Comparison of ENCODE assay signal across 10 cellular contexts in the genomic region with DNA sequence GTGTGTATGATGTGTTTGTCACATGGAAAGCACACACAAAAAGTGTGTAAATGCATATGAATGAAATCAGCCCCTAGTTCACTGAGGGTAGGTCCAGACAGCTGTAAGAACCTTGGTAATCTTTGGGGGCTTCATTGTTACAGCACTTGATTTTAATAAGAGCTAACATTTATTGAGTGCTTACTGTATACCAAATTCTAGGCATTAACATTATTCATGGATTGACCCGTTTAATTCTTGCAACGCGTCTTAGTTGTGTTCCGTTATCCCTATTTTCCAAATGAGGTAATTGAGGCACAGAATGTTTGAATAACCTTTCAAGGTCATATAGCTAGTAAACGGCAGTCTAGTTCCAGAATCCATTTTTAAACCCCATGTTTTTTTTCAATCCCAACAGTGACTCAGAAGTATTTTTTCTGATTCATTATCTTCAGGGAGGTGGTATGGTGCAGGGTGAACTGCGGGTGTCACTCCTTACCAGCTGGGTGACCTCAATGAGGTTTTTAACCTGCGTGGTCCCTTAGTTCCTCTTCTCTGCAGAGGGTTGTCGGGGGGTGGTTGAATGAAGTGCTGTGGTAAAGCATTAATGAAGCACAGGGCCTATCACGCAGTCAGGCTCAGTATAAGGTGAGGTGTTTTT. TPM values are rescaled to one million over a fixed set of nuclear protein-coding genes. Genes with fewer than 3 reads are reported as not detected.
A peak's percentile ranks its signal among the peaks of the same experiment; 100 is the strongest.
DNase-seq lines count a peak whose midpoint lies in the region; ATAC-seq, FAIRE-seq and TF ChIP-seq lines count a peak whose summit lies in the region.
"Had no signal": no experiment of that assay in that cellular context is flagged by ENCODE, and none has a peak within 500 bp of the region (broad histone marks: within the 10 kb centered on the region; RNA-seq: fewer than 3 reads in every experiment).

No MANE protein-coding gene starts in this region.

- H2BK5ac ChIP-seq in H1 (ENCODE audit: low read depth, low read length): no peak overlapping the region

- H3K27me3 Mint-ChIP-seq in activated B cell treated with CpG ODN at 0.5 μM for 24 hours: no peaks in the 10 kb centered on the region

- peak overlapping the region; percentile 73 for H3K27ac Mint-ChIP-seq in activated B cell treated with CpG ODN at 0.5 μM for 24 hours

- no peak overlapping the region for H4K91ac ChIP-seq in H1 (replicated peaks; ENCODE audit: insufficient read length, low read length)

- no peak overlapping the region for H3K9ac ChIP-seq in BLaER1
- no peak overlapping the region for H3K9ac ChIP-seq in H1 (replicated peaks in 1 of 4; ENCODE audit: extremely low read depth in 1 of 4, low read depth in 3 of 4, low read length in 3 of 4)

- no peak for FAIRE-seq in H1 (lab: Jason Lieb, UNC)

- H3K18ac ChIP-seq in H1 (ENCODE audit: extremely low read depth, low read length): no peak overlapping the region

- no peak overlapping the region for H3K23ac ChIP-seq in H1 (ENCODE audit: insufficient read length)

- H3K56ac ChIP-seq in H1 (replicated peaks; ENCODE audit: insufficient read length, low read depth, low read length): no peak overlapping the region

- H3K4ac ChIP-seq in H1 (replicated peaks; ENCODE audit: insufficient read length, low read depth, low read length): no peak overlapping the region

- H3K4me3 Mint-ChIP-seq in activated B cell treated with CpG ODN at 0.5 μM for 24 hours: no peak overlapping the region

- peak; percentile 34 to 38 for TF ChIP-seq RAD21 in H1 (IDR thresholded peaks at IDR 0.05 in 1 of 2, conservative IDR thresholded peaks at IDR 0.05 in 1 of 2; ENCODE audit: low read depth in 2 of 2, low read length in 2 of 2)

- POLR2A ChIA-PET in activated B cell treated with CpG ODN at 0.5 μM for 24 hours (lab: Charles Lee) (interaction anchor here (0.6 to 2.7 kb wide), 5 partner anchors 9 to 46 kb away, joined by 3 to 22 read pairs (median 10); a partner anchor contains a TSS), H1 (lab: Charles Lee; ENCODE audit: partially characterized antibody) (no interaction called here)

- no peak overlapping the region for H2BK20ac ChIP-seq in H1 (ENCODE audit: low read length)

- no peak overlapping the region for H3K4me3 ChIP-seq in BLaER1
- no peak overlapping the region for H3K4me3 ChIP-seq in H1 (ENCODE audit: extremely low read depth in 1 of 4, insufficient read depth in 2 of 4, low read depth in 3 of 4, low read length in 4 of 4)
- H3K4me3 ChIP-seq in psoas muscle: no peak overlapping the region
- H3K4me3 ChIP-seq: stomach had no signal

- no peak overlapping the region for H2AFZ ChIP-seq in H1 (ENCODE audit: low read length)

- peaks cover 85% of the 10 kb centered on the region for H3K4me1 Mint-ChIP-seq in activated B cell treated with CpG ODN at 0.5 μM for 24 hours

- no peak for TF ChIP-seq EP300 in H1 (IDR thresholded peaks at IDR 0.05; ENCODE audit: borderline replicate concordance in 1 of 2, low read depth in 2 of 2, low read length in 2 of 2)

- DNase-seq in activated B cell treated with CpG ODN at 0.5 μM for 24 hours (no peak), H1 (ENCODE audit: low read depth in 1 of 2, low spot score in 2 of 2) (no peak), psoas muscle (no peak), NCI-H1092 treated with DMSO at 0.1 percent for 48 hours (lab: John Stamatoyannopoulos, UW) (no peak)
- DNase-seq: cortex of kidney, stomach had no signal

- peaks cover 58% of the 10 kb centered on the region for H3K4me1 ChIP-seq in BLaER1
- H3K4me1 ChIP-seq in H1 (replicated peaks in 1 of 4; ENCODE audit: control insufficient read depth in 3 of 4, insufficient read depth in 4 of 4, low read length in 3 of 4): peaks cover 0 to 2% (median 0%) of the 10 kb centered on the region in 4 experiments; a peak in 1 of 7 replicates
- H3K4me1 ChIP-seq in psoas muscle: no peaks in the 10 kb centered on the region

- no peaks in the 10 kb centered on the region for H3K9me3 Mint-ChIP-seq in activated B cell treated with CpG ODN at 0.5 μM for 24 hours

- no peak overlapping the region for H4K8ac ChIP-seq in H1 (ENCODE audit: extremely low read depth, insufficient read depth, low read length)

- no peak overlapping the region for H2BK12ac ChIP-seq in H1 (ENCODE audit: low read depth, low read length)

- intact Hi-C loops in activated B cell treated with CpG ODN at 0.5 μM for 24 hours (cut with micrococcal nuclease) (loop anchor here (1.0 to 2.0 kb wide), 3 partner anchors 11 to 200 kb away; a partner anchor contains a TSS), psoas muscle (cut with DNase I) (no loop called here)

- H3K9me3 ChIP-seq in BLaER1: no peaks in the 10 kb centered on the region
- H3K9me3 ChIP-seq in H1 (ENCODE audit: insufficient read depth in 2 of 2, low read depth in 1 of 2, low read length in 1 of 2): no peaks in the 10 kb centered on the region
- H3K9me3 ChIP-seq in psoas muscle: no peaks in the 10 kb centered on the region
- H3K9me3 ChIP-seq: stomach had no signal

- peaks cover 42% of the 10 kb centered on the region for H3K36me3 Mint-ChIP-seq in activated B cell treated with CpG ODN at 0.5 μM for 24 hours (ENCODE audit: low read depth)

- H4K20me1 ChIP-seq in BLaER1: peaks cover 72% of the 10 kb centered on the region
- peaks cover 0 to 3% of the 10 kb centered on the region in 2 experiments for H4K20me1 ChIP-seq in H1 (replicated peaks in 1 of 2; ENCODE audit: control insufficient read depth in 1 of 2, insufficient read depth in 2 of 2, low read length in 2 of 2)

- CTCF ChIA-PET in activated B cell treated with CpG ODN at 0.5 μM for 24 hours (lab: Charles Lee): interaction anchor here (0.5 to 2.5 kb wide), 3 partner anchors 10 to 73 kb away, joined by 3 to 13 read pairs (median 4); no protein-coding TSS in a partner anchor
- CTCF ChIA-PET in H1 (lab: Charles Lee; ENCODE audit: partially characterized antibody): interaction anchor here (0.9 to 2.4 kb wide), 4 partner anchors 9 to 85 kb away, joined by 3 to 11 read pairs (median 6); no protein-coding TSS in a partner anchor

- H3K27me3 ChIP-seq in BLaER1: no peaks in the 10 kb centered on the region
- no peaks in the 10 kb centered on the region for H3K27me3 ChIP-seq in H1 (replicated peaks in 1 of 4; ENCODE audit: control insufficient read depth in 3 of 4, extremely low read depth in 1 of 4, insufficient read depth in 3 of 4, low read length in 3 of 4)
- H3K27me3 ChIP-seq in psoas muscle (ENCODE audit: insufficient read depth in 3 of 3, low read length in 2 of 3): no peaks in the 10 kb centered on the region
- H3K27me3 ChIP-seq: stomach had no signal

- ATAC-seq in HG03175 (IDR thresholded peaks at IDR 0.05; ENCODE audit: unreplicated experiment): peak; percentile 76
- peak; percentile 99 for ATAC-seq in activated B cell treated with CpG ODN at 0.5 μM for 24 hours (ENCODE audit: low read depth)
- ATAC-seq in psoas muscle: no peak
- ATAC-seq in HG03469 (IDR thresholded peaks at IDR 0.05; ENCODE audit: unreplicated experiment): no peak
- ATAC-seq in HG03439 (IDR thresholded peaks at IDR 0.05; ENCODE audit: unreplicated experiment): no peak

- H3K23me2 ChIP-seq in H1 (ENCODE audit: low read depth, low read length): no peaks in the 10 kb centered on the region

- H4K5ac ChIP-seq in H1 (ENCODE audit: insufficient read length, low read depth, low read length): no peak overlapping the region

- H3K79me1 ChIP-seq in H1 (ENCODE audit: low read depth, low read length): peaks cover 6% of the 10 kb centered on the region

- H3K79me2 ChIP-seq in H1 (ENCODE audit: control insufficient read depth in 1 of 2, insufficient read depth in 2 of 2, low read length in 2 of 2): peaks cover 0 to 74% of the 10 kb centered on the region in 2 experiments; a peak in 2 of 4 replicates

- no peak for TF ChIP-seq POLR2A in H1 (IDR thresholded peaks at IDR 0.05; ENCODE audit: control extremely low read depth in 1 of 2, low read depth in 2 of 2, low read length in 2 of 2)

- no peak overlapping the region for H2BK120ac ChIP-seq in H1 (replicated peaks; ENCODE audit: low read depth, low read length)

- H3K4me2 ChIP-seq in BLaER1 (peak overlapping the region; percentile 27), H1 (ENCODE audit: insufficient read depth in 1 of 2, low read depth in 2 of 2, low read length in 2 of 2) (no peak overlapping the region)

- H3K14ac ChIP-seq in H1 (ENCODE audit: insufficient read length): no peak overlapping the region

- H3K27ac ChIP-seq in BLaER1 (no peak overlapping the region), H1 (ENCODE audit: low read depth, low read length) (no peak overlapping the region), psoas muscle (no peak overlapping the region)

- H3K36me3 ChIP-seq in BLaER1 (peaks cover 34% of the 10 kb centered on the region; the same call in 1 of the 2 replicates), H1 (ENCODE audit: control insufficient read depth in 2 of 4, insufficient read depth in 4 of 4, low read length in 3 of 4) (no peaks in the 10 kb centered on the region; a peak in 1 of 8 replicates), psoas muscle (ENCODE audit: insufficient read depth in 1 of 2, low read depth in 1 of 2) (no peaks in the 10 kb centered on the region)
- H3K36me3 ChIP-seq: stomach had no signal

- WGBS in H1 (ENCODE audit: extremely low coverage in 1 of 2, insufficient coverage in 1 of 2, insufficient read length in 1 of 2, insufficient replicate concordance in 2 of 2, low coverage in 1 of 2, low lambda C conversion rate in 2 of 2, missing lambda C conversion rate in 1 of 2), 2 experiments: 76% methylated on average over 9 of the region's 9 CpGs; no CpG with 5 or more reads in 1 of the 2 experiments
- 86 to 91% (median 90%) methylated on average over 9 of the region's 9 CpGs for WGBS in psoas muscle, 3 donors

- TF ChIP-seq CTCF in activated B cell treated with CpG ODN at 0.5 μM for 24 hours (IDR thresholded peaks at IDR 0.05) (no peak), H1 (IDR thresholded peaks at IDR 0.05; ENCODE audit: control extremely low read depth in 1 of 3, insufficient read depth in 1 of 3, low read depth in 1 of 3, low read length in 3 of 3) (peak in 1 of 3 experiments; percentile 14; a peak in 1 of 4 replicates), psoas muscle (IDR thresholded peaks at IDR 0.05) (no peak)

- no peak overlapping the region for H2AK5ac ChIP-seq in H1 (ENCODE audit: low read depth, low read length)

- no peak overlapping the region for H2BK15ac ChIP-seq in H1 (ENCODE audit: low read length)

RNA-seq across cellular contexts. Expression of a gene that starts 14.2 kb away (rescaled TPM):
- total RNA-seq in activated B cell treated with CpG ODN at 0.5 μM for 24 hours: 93.1 and 94.4 TPM in 2 replicates
- total RNA-seq in H1 (2021; fragmentation: NEBNext Ultra II Directional; extraction: Animal tissue kit (Norgen Biotek cat#: 25700)): 47.0 and 47.8 TPM in 2 replicates
- 6.1 and 9.5 TPM in 2 replicates for polyA plus RNA-seq in H1 (2011; rRNA removed)
- polyA plus RNA-seq in H1 (2011; cell fraction: cytosol; rRNA removed): 17.9 TPM
- 5.9 TPM for polyA plus RNA-seq in H1 (2011; cell fraction: nucleus; rRNA removed)
- 19.4 to 42.9 TPM (median 25.0 TPM) in 4 replicates for polyA plus RNA-seq in H1 (2012, experiment 1 of 2)
- polyA plus RNA-seq in H1 (2012, experiment 2 of 2): 1.6 TPM
- polyA plus RNA-seq in H1 (2013, experiment 1 of 2): 41.2 TPM
- 43.0 TPM for polyA plus RNA-seq in H1 (2013, experiment 2 of 2)
- polyA minus RNA-seq in H1 (2011; rRNA and poly(A)+ RNA removed): 18.6 and 26.4 TPM in 2 replicates
- 83.0 TPM for polyA minus RNA-seq in H1 (2011; cell fraction: cytosol; rRNA and poly(A)+ RNA removed)
- 11.2 TPM for polyA minus RNA-seq in H1 (2011; cell fraction: nucleus; rRNA and poly(A)+ RNA removed)
- 10 to 100 TPM in 1 of 4 donors, 1 to 10 TPM in 3; 5.4 to 18.1 (median 8.4) TPM for total RNA-seq in psoas muscle
- 1 to 10 TPM; 2.5 to 5.0 (median 4.6) TPM for polyA plus RNA-seq in psoas muscle

RNA-seq across cellular contexts. Expression of a gene that starts 46.3 kb away (rescaled TPM):
- total RNA-seq in activated B cell treated with CpG ODN at 0.5 μM for 24 hours (70.8 and 74.9 TPM in 2 replicates), psoas muscle (100 to 1,000 TPM in 3 of 4 donors, 10 to 100 TPM in 1; 97.0 to 169 (median 132) TPM)
- 143 and 160 TPM in 2 replicates for total RNA-seq in H1 (2021; fragmentation: NEBNext Ultra II Directional; extraction: Animal tissue kit (Norgen Biotek cat#: 25700))
- polyA plus RNA-seq in H1 (2011; rRNA removed) (64.2 and 115 TPM in 2 replicates), psoas muscle (100 to 1,000 TPM in 2 of 3 donors, 10 to 100 TPM in 1; 33.1 to 186 (median 108) TPM)
- polyA plus RNA-seq in H1 (2011; cell fraction: cytosol; rRNA removed): 99.9 TPM
- polyA plus RNA-seq in H1 (2011; cell fraction: nucleus; rRNA removed): 18.3 TPM
- polyA plus RNA-seq in H1 (2012, experiment 1 of 2): 126 to 149 TPM (median 131 TPM) in 4 replicates
- 69.1 TPM for polyA plus RNA-seq in H1 (2012, experiment 2 of 2)
- 106 TPM for polyA plus RNA-seq in H1 (2013, experiment 1 of 2)
- polyA plus RNA-seq in H1 (2013, experiment 2 of 2): 118 TPM
- 18.3 and 23.2 TPM in 2 replicates for polyA minus RNA-seq in H1 (2011; rRNA and poly(A)+ RNA removed)
- 26.7 TPM for polyA minus RNA-seq in H1 (2011; cell fraction: cytosol; rRNA and poly(A)+ RNA removed)
- polyA minus RNA-seq in H1 (2011; cell fraction: nucleus; rRNA and poly(A)+ RNA removed): 32.5 TPM

Comparison
In these comparisons a context has a peak if more than half of its experiments do, and no peak if none do; other contexts are left out.
1. ATAC-seq: peak in HG03175 (single experiment) and activated B cell treated with CpG ODN at 0.5 μM for 24 hours (single experiment); none in psoas muscle (0 of 4), HG03469 (single experiment) and HG03439 (single experiment).